In the genomic region with DNA sequence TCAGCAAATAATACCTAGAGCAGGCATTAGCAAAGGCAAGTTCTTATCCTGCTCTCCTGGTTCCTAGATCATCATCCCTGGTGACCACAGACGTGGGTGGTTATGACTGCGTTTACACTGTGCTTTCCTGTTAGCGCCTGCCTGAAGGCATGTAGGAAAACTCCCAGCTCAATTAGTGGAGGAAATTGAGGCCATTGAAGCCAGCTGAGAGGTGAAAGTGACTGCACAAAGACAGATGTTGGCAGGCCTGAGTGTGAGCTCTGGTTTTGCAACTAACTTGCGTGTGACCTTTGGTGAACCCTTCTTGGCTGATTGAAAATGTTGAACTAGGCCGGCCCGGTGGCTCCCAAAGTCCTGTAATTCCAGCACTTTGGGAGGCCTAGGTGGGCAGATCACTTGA, we compare ENCODE assay signal across 12 cellular contexts. TPM values are rescaled to one million over a fixed set of nuclear protein-coding genes. Genes with fewer than 3 reads are reported as not detected.
DNase-seq lines count a peak whose midpoint lies in the region; TF ChIP-seq lines count a peak whose summit lies in the region.
"Had no signal": no experiment of that assay in that cellular context is flagged by ENCODE, and none has a peak within 500 bp of the region (broad histone marks: within the 10 kb centered on the region; RNA-seq: fewer than 3 reads in every experiment).

No MANE protein-coding gene starts in this region.

- DNase-seq in GM04503 (ENCODE audit: low read depth) = peak; percentile 38
- peak; percentile 84 for DNase-seq in RWPE1 (ENCODE audit: low spot score)
- DNase-seq in fibroblast of pulmonary artery (ENCODE audit: low read depth) = peak; percentile 30
- peak; percentile 38 for DNase-seq in non-pigmented ciliary epithelial cell (ENCODE audit: low read depth)
- DNase-seq in erythroblast (lab: John Stamatoyannopoulos, UW) = no peak
- no peak for DNase-seq in SHP77 (lab: John Stamatoyannopoulos, UW)
- no peak for DNase-seq in coronary artery (ENCODE audit: low spot score)
- DNase-seq in mucosa of gallbladder (ENCODE audit: low spot score) = no peak
- DNase-seq: activated T-cell treated with anti-CD3 and anti-CD28 coated beads, Interleukin-2, amount 50 U/mL, for 72 hours; nucleus accumbens had no signal

- peak overlapping the region; percentile 78 for H3K27ac ChIP-seq in RWPE1
- no peak overlapping the region for H3K27ac ChIP-seq in coronary artery
- H3K27ac ChIP-seq: VCaP had no signal

- no peak for TF ChIP-seq POLR2A in erythroblast (IDR thresholded peaks at IDR 0.05; ENCODE audit: low read length)

- TF ChIP-seq CTCF in RWPE1 (conservative IDR thresholded peaks at IDR 0.05; ENCODE audit: low read depth) (no peak), fibroblast of pulmonary artery (IDR thresholded peaks at IDR 0.05; ENCODE audit: low read length, missing control alignments) (no peak), coronary artery (IDR thresholded peaks at IDR 0.05) (no peak)

- H3K4me3 ChIP-seq in fibroblast of pulmonary artery (replicated peaks; ENCODE audit: low read depth, low read length) = no peak overlapping the region
- no peak overlapping the region for H3K4me3 ChIP-seq in coronary artery
- H3K4me3 ChIP-seq: GM23338 had no signal

- POLR2A ChIA-PET in RWPE1 (lab: Yijun Ruan, JAX; ENCODE audit: low non-redundant PET) = interaction anchor here (0.6 kb wide), 1 partner anchor 29 kb away, joined by 3 read pairs; no protein-coding TSS in a partner anchor

- CTCF ChIA-PET in RWPE1 (lab: Yijun Ruan, JAX) = interaction anchor here (1.0 to 1.9 kb wide), 2 partner anchors 13 to 14 kb away, joined by 3 to 5 read pairs; no protein-coding TSS in a partner anchor

RNA-seq across cellular contexts. Expression of a gene that starts 17.5 kb away (rescaled TPM):
- 0.09 TPM for total RNA-seq in mucosa of gallbladder
- total RNA-seq: activated T-cell treated with anti-CD3 and anti-CD28 coated beads, Interleukin-2, amount 50 U/mL, for 72 hours had no signal

RNA-seq across cellular contexts. Expression of a gene that starts 41.2 kb away (rescaled TPM):
- total RNA-seq in mucosa of gallbladder = 4.3 TPM

RNA-seq across cellular contexts. Expression of a gene that starts 42.2 kb away (rescaled TPM):
- total RNA-seq in mucosa of gallbladder = 71.6 TPM

Comparison
In these comparisons a context has a peak if more than half of its experiments do, and no peak if none do; other contexts are left out.
1. DNase-seq: peak in GM04503 (single experiment), RWPE1 (single experiment), fibroblast of pulmonary artery (single experiment) and non-pigmented ciliary epithelial cell (single experiment); none in erythroblast (0 of 2), SHP77 (0 of 2), coronary artery (single experiment) and mucosa of gallbladder (single experiment).